ENCODE assay signal across 8 cellular contexts in the genomic region with DNA sequence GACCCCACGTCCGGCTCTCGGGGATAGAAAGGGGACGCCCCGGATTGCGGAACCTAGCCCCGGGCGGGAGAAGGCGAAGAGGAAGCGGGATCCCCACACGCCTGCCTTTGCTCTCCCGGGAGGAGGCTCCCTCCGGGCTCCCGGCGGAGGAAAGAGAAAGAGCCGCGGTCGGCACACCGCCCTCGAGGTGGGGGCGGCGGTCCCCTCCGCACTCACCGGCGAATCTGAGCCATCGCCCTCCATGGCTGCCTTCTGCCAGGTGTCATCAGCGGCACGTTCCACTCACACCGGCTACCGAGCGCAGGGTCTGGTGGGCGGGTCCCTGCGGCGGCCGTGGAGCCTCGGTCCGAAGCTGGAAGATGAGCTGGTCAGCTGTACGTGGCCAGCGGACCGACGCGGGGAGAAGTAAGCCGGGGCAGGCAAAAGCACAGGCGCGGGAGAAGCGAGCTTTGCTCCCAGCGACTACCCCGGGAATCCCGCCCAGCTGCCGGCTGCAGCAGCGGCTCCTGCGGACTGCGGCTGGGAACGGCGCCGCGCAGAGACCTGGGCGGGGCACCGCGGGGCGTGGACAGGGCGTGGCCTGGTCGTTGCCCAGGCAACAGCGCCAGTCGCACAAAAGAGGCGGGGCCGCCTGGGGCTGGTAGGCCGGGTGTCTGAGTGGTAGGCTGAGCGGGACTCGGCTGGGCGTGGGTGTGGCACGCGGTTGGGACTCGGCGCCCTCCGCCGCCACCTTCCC. TPM values are rescaled to one million over a fixed set of nuclear protein-coding genes. Genes with fewer than 3 reads are reported as not detected.
DNase-seq lines count a peak whose midpoint lies in the region; ATAC-seq and TF ChIP-seq lines count a peak whose summit lies in the region.

A gene with protein sequence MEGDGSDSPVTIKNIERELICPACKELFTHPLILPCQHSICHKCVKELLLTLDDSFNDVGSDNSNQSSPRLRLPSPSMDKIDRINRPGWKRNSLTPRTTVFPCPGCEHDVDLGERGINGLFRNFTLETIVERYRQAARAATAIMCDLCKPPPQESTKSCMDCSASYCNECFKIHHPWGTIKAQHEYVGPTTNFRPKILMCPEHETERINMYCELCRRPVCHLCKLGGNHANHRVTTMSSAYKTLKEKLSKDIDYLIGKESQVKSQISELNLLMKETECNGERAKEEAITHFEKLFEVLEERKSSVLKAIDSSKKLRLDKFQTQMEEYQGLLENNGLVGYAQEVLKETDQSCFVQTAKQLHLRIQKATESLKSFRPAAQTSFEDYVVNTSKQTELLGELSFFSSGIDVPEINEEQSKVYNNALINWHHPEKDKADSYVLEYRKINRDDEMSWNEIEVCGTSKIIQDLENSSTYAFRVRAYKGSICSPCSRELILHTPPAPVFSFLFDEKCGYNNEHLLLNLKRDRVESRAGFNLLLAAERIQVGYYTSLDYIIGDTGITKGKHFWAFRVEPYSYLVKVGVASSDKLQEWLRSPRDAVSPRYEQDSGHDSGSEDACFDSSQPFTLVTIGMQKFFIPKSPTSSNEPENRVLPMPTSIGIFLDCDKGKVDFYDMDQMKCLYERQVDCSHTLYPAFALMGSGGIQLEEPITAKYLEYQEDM (minus strand): TSS at position 517 of the 736 bp plus-strand sequence. CDS start 274 bp downstream, at position 243.

- peaks cover 53 to 82% of the 10 kb centered on the region in 2 donors for H3K27me3 Mint-ChIP-seq in T-cell

- no peak for TF ChIP-seq CTCF in GM13976 (IDR thresholded peaks at IDR 0.05; ENCODE audit: borderline replicate concordance, control extremely low read depth, extremely low read depth, insufficient read depth, missing control alignments)
- peak; percentile 20 for TF ChIP-seq CTCF in psoas muscle (IDR thresholded peaks at IDR 0.05)

- H3K27ac Mint-ChIP-seq in T-cell = no peak within 1 kb of the TSS

- H3K36me3 Mint-ChIP-seq in T-cell = peaks cover 6% of the 10 kb centered on the region

- peak; percentile 98 for ATAC-seq in HG02840 (IDR thresholded peaks at IDR 0.05; ENCODE audit: low FRiP score, unreplicated experiment)
- ATAC-seq in T-cell (replicated peaks in 1 of 4) = peak; percentile 87 to 93 (median 90)
- ATAC-seq in left ventricle myocardium superior = peak; percentile 99
- peak; percentile 99 to 100 (median 100) for ATAC-seq in psoas muscle

- H3K4me1 ChIP-seq in psoas muscle = no peaks in the 10 kb centered on the region
- H3K4me1 ChIP-seq in urinary bladder (ENCODE audit: insufficient read depth) = no peaks in the 10 kb centered on the region

- H3K27me3 ChIP-seq in psoas muscle (ENCODE audit: insufficient read depth in 3 of 3, low read length in 2 of 3) = peaks cover 0 to 40% (median 7%) of the 10 kb centered on the region in 3 donors

- POLR2A ChIA-PET in T-cell (lab: Charles Lee) = no interaction called here

- 0% methylated on average over 61 to 77 of the region's 77 CpGs for WGBS in psoas muscle, 3 donors
- under 1% methylated on average over 77 of the region's 77 CpGs for WGBS in urinary bladder

- H3K27ac ChIP-seq in psoas muscle = peak within 1 kb of the TSS; percentile 47
- no peak within 1 kb of the TSS for H3K27ac ChIP-seq in urinary bladder (ENCODE audit: low read depth)

- intact Hi-C loops in left ventricle myocardium superior (cut with micrococcal nuclease) = no loop called here
- intact Hi-C loops in psoas muscle (cut with DNase I) = no loop called here

- peak; percentile 95 for DNase-seq in GM13976 (ENCODE audit: low spot score)
- DNase-seq in NCI-H1436 (lab: John Stamatoyannopoulos, UW) = peak; percentile 95
- DNase-seq in T-cell = peak; percentile 62 to 87 (median 76)
- peak; percentile 54 for DNase-seq in amniotic stem cell (lab: John Stamatoyannopoulos, UW)
- DNase-seq in left ventricle myocardium superior = peak; percentile 95
- DNase-seq in psoas muscle = peak; percentile 91 to 96

- H3K36me3 ChIP-seq in psoas muscle (ENCODE audit: insufficient read depth in 1 of 2, low read depth in 1 of 2) = no peaks in the 10 kb centered on the region
- no peaks in the 10 kb centered on the region for H3K36me3 ChIP-seq in urinary bladder (ENCODE audit: insufficient read depth)

- H3K4me3 ChIP-seq in psoas muscle (peak within 1 kb of the TSS; percentile 83), urinary bladder (ENCODE audit: low read depth, low read length) (peak within 1 kb of the TSS; percentile 66)

- in situ Hi-C loops in GM13976 (cut with MboI; ENCODE audit: low sequenced_read_pairs, unreplicated experiment) = no loop called here

- peaks cover 9 to 17% (median 10%) of the 10 kb centered on the region in 3 donors for H3K4me1 Mint-ChIP-seq in T-cell

- CTCF ChIA-PET in T-cell (lab: Charles Lee) = no interaction called here

- no peaks in the 10 kb centered on the region for H3K9me3 ChIP-seq in psoas muscle

- H3K9me3 Mint-ChIP-seq in T-cell = peaks cover 2 to 6% (median 6%) of the 10 kb centered on the region in 3 donors

- H3K4me3 Mint-ChIP-seq in T-cell = peak within 1 kb of the TSS; percentile 76 to 85 (median 79)

RNA-seq across cellular contexts. Expression of the gene that starts here (rescaled TPM):
- total RNA-seq in T-cell = under 1 TPM in 3 of 5 donors, not detected in 2; 0.26 to 0.53 (median 0.35) TPM
- 0.50 TPM for total RNA-seq in left ventricle myocardium superior
- under 1 TPM in 3 of 4 donors, not detected in 1; 0.06 to 0.75 (median 0.49) TPM for total RNA-seq in psoas muscle
- polyA plus RNA-seq in psoas muscle = under 1 TPM in 2 of 3 donors, not detected in 1; 0.04 to 0.47 TPM
- 1.8 TPM for total RNA-seq in urinary bladder
- 0.34 TPM for polyA plus RNA-seq in urinary bladder

Comparison
In these comparisons a context has a peak if more than half of its experiments do, and no peak if none do; other contexts are left out.
1. Peak in DNase-seq and ATAC-seq in T-cell; RNA of the gene not detected or under 1 TPM.
2. Peak in DNase-seq and ATAC-seq in left ventricle myocardium superior; RNA of the gene not detected or under 1 TPM.
3. Peak in DNase-seq, ATAC-seq, H3K4me3 ChIP-seq and H3K27ac ChIP-seq in psoas muscle; RNA of the gene not detected or under 1 TPM.